ENCODE assay signal across 8 cellular contexts in the genomic region with DNA sequence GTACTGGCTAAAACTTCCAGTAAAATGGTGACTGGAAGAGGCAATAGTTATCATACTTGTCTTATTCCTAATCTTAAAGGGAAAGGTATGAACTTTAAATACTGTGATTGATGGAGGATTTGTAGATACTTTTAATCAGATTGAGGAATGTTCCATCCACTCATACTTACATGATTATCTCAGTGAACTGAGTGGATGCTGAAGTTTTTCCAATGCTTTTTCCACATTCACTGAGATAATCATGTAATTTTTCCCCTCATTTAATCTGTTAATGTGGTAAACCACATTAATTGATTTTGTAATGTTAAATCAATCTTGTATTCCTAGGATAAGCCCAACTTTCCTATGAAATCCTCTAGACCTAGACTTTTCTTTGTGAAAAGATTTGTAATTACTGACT. TPM values are rescaled to one million over a fixed set of nuclear protein-coding genes. Genes with fewer than 3 reads are reported as not detected.
"Had no signal": no experiment of that assay in that cellular context is flagged by ENCODE, and none has a peak within 500 bp of the region (broad histone marks: within the 10 kb centered on the region; RNA-seq: fewer than 3 reads in every experiment).

No MANE protein-coding gene starts in this region.

- ATAC-seq: GM23338, HepG2 had no signal

- H3K9me3 Mint-ChIP-seq: GM23338, IgD-negative memory B cell had no signal

- H3K4me3 ChIP-seq: GM23338 had no signal

- H3K4me3 Mint-ChIP-seq: GM23338, H9 had no signal

- H3K27me3 Mint-ChIP-seq: IgD-negative memory B cell had no signal

- H3K27ac Mint-ChIP-seq: GM23338, IgD-negative memory B cell had no signal

- H3K36me3 Mint-ChIP-seq: IgD-negative memory B cell had no signal

- DNase-seq: H9, HCEC 1CT had no signal

- H3K27ac ChIP-seq: HL-60 had no signal

RNA-seq across cellular contexts. Expression of gene SCEL, which starts 17.2 kb away (rescaled TPM):
- total RNA-seq: GM23338, H1, H9, HepG2, HT1080 had no signal
- polyA plus RNA-seq: GM23338, H1, HepG2, IgD-negative memory B cell had no signal
